16 cellular contexts compared by ENCODE assay signal in the genomic region with DNA sequence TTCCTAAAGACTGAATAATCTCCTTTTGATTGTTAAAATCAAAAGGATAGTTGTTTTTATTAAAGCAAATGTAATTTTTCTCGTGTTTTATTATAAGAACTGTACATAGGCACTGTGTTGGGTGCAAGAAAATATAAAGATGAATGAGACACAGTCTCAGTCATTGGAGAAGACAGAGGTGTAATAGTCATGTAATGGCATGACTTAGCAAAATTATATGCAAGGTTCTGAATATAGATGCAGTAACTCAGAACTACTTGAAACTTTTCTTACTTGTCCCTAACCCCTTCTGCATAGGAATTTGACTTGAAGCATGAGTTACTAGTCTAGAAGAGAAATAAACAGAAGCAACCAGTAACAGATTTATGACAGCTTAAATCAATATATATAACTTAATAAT. TPM values are rescaled to one million over a fixed set of nuclear protein-coding genes. Genes with fewer than 3 reads are reported as not detected.
DNase-seq lines count a peak whose midpoint lies in the region; ATAC-seq, FAIRE-seq and TF ChIP-seq lines count a peak whose summit lies in the region.
"Had no signal": no experiment of that assay in that cellular context is flagged by ENCODE, and none has a peak within 500 bp of the region (broad histone marks: within the 10 kb centered on the region; RNA-seq: fewer than 3 reads in every experiment).

No MANE protein-coding gene starts in this region.

- H3K36me3 ChIP-seq in neural cell (ENCODE audit: insufficient read depth, low read length) (peaks cover 12% of the 10 kb centered on the region), small intestine (ENCODE audit: control insufficient read depth in 2 of 2, insufficient read depth in 2 of 2, low read length in 2 of 2) (peaks cover 21 to 26% of the 10 kb centered on the region in 2 donors), mucosa of descending colon (ENCODE audit: low read depth) (peaks cover 15% of the 10 kb centered on the region)

- H3K9me3 Mint-ChIP-seq in activated T-cell treated with anti-CD3 and anti-CD28 coated beads, Interleukin-2, amount 50 U/mL, for 24 hours = no peaks in the 10 kb centered on the region
- no peaks in the 10 kb centered on the region for H3K9me3 Mint-ChIP-seq in CD4-positive, alpha-beta T cell
- no peaks in the 10 kb centered on the region for H3K9me3 Mint-ChIP-seq in activated CD8-positive, alpha-beta T cell treated with anti-CD3 and anti-CD28 coated beads, Interleukin-2, amount 10 ng/mL, durations not matched to agents 7 days and 5 days (ENCODE audit: insufficient read depth)

- no peaks in the 10 kb centered on the region for H3K9me2 ChIP-seq in neural cell (ENCODE audit: insufficient read depth, low read length)

- no peaks in the 10 kb centered on the region for H3K27me3 ChIP-seq in CD4-positive, alpha-beta T cell (ENCODE audit: control insufficient read depth, insufficient read depth, low read length)
- no peaks in the 10 kb centered on the region for H3K27me3 ChIP-seq in neural cell (ENCODE audit: insufficient read depth, low read depth, low read length)
- H3K27me3 ChIP-seq in small intestine (ENCODE audit: control insufficient read depth in 2 of 2, insufficient read depth in 2 of 2, low read length in 2 of 2) = no peaks in the 10 kb centered on the region
- H3K27me3 ChIP-seq: BLaER1 treated with 17β-estradiol and CSF1 and Interleukin-3, amounts not matched to agents 10 nM and 100 nM had no signal

- POLR2A ChIA-PET in CD4-positive, alpha-beta T cell (lab: Charles Lee) = interaction anchor here (1.3 kb wide), 1 partner anchor 13 kb away, joined by 3 read pairs; no protein-coding TSS in a partner anchor
- POLR2A ChIA-PET in activated CD8-positive, alpha-beta T cell treated with anti-CD3 and anti-CD28 coated beads, Interleukin-2, amount 10 ng/mL, durations not matched to agents 7 days and 5 days (lab: Charles Lee) = no interaction called here

- H3K4me1 ChIP-seq in small intestine (ENCODE audit: control insufficient read depth in 2 of 2, insufficient read depth in 1 of 2, low read depth in 1 of 2, low read length in 1 of 2) = no peaks in the 10 kb centered on the region
- no peaks in the 10 kb centered on the region for H3K4me1 ChIP-seq in mucosa of descending colon (ENCODE audit: low read depth)

- H3K4me1 Mint-ChIP-seq in activated T-cell treated with anti-CD3 and anti-CD28 coated beads, Interleukin-2, amount 50 U/mL, for 24 hours (ENCODE audit: low read depth) = peaks cover 40% of the 10 kb centered on the region
- H3K4me1 Mint-ChIP-seq in CD4-positive, alpha-beta T cell (ENCODE audit: low read depth) = peaks cover 58% of the 10 kb centered on the region
- peaks cover 6% of the 10 kb centered on the region for H3K4me1 Mint-ChIP-seq in activated CD8-positive, alpha-beta T cell treated with anti-CD3 and anti-CD28 coated beads, Interleukin-2, amount 10 ng/mL, durations not matched to agents 7 days and 5 days (ENCODE audit: low read depth)

- no peak for ATAC-seq in CD4-positive, alpha-beta T cell (ENCODE audit: poor library complexity)
- no peak for ATAC-seq in activated CD8-positive, alpha-beta T cell treated with anti-CD3 and anti-CD28 coated beads, Interleukin-2, amount 10 ng/mL, durations not matched to agents 7 days and 5 days
- no peak for ATAC-seq in mucosa of descending colon
- no peak for ATAC-seq in GM21390 (IDR thresholded peaks at IDR 0.05; ENCODE audit: unreplicated experiment)
- ATAC-seq: Panc1 had no signal

- WGBS in small intestine, 3 donors = 59 to 86% (median 67%) methylated on average over 1 of the region's 1 CpG

- H3K9me3 ChIP-seq in CD4-positive, alpha-beta T cell (ENCODE audit: control insufficient read depth, low read length) = no peaks in the 10 kb centered on the region
- no peaks in the 10 kb centered on the region for H3K9me3 ChIP-seq in neural cell (ENCODE audit: low read length)
- H3K9me3 ChIP-seq in small intestine (ENCODE audit: control insufficient read depth, low read depth) = no peaks in the 10 kb centered on the region
- no peaks in the 10 kb centered on the region for H3K9me3 ChIP-seq in mucosa of descending colon
- H3K9me3 ChIP-seq: BLaER1 treated with 17β-estradiol and CSF1 and Interleukin-3, amounts not matched to agents 10 nM and 100 nM had no signal

- FAIRE-seq in small intestine (lab: Jason Lieb, UNC) = no peak

- CTCF ChIA-PET in CD4-positive, alpha-beta T cell (lab: Charles Lee) = interaction anchor here (0.6 kb wide), 1 partner anchor 11 kb away, joined by 3 read pairs; no protein-coding TSS in a partner anchor
- CTCF ChIA-PET in activated CD8-positive, alpha-beta T cell treated with anti-CD3 and anti-CD28 coated beads, Interleukin-2, amount 10 ng/mL, durations not matched to agents 7 days and 5 days (lab: Charles Lee) = interaction anchor here (0.9 to 1.4 kb wide), 2 partner anchors 9 to 13 kb away, joined by 3 to 4 read pairs; no protein-coding TSS in a partner anchor

- H3K27ac Mint-ChIP-seq in activated T-cell treated with anti-CD3 and anti-CD28 coated beads, Interleukin-2, amount 50 U/mL, for 24 hours = peak overlapping the region; percentile 76
- peak overlapping the region; percentile 51 for H3K27ac Mint-ChIP-seq in CD4-positive, alpha-beta T cell
- peak overlapping the region; percentile 61 for H3K27ac Mint-ChIP-seq in activated CD8-positive, alpha-beta T cell treated with anti-CD3 and anti-CD28 coated beads, Interleukin-2, amount 10 ng/mL, durations not matched to agents 7 days and 5 days

- H3K27ac ChIP-seq in CD4-positive, alpha-beta T cell (ENCODE audit: low read depth, low read length) = no peak overlapping the region
- H3K27ac ChIP-seq in neural cell (ENCODE audit: low read length) = peak overlapping the region; percentile 62
- H3K27ac ChIP-seq in small intestine (ENCODE audit: low read depth in 1 of 2, low read length in 1 of 2) = no peak overlapping the region

- H3K9ac ChIP-seq in neural cell (ENCODE audit: low read length) = no peak overlapping the region
- H3K9ac ChIP-seq: BLaER1 treated with 17β-estradiol and CSF1 and Interleukin-3, amounts not matched to agents 10 nM and 100 nM had no signal

- peaks cover 33% of the 10 kb centered on the region for H3K79me2 ChIP-seq in neural cell (replicated peaks; ENCODE audit: insufficient read depth, low read length)

- no peaks in the 10 kb centered on the region for H3K27me3 Mint-ChIP-seq in activated T-cell treated with anti-CD3 and anti-CD28 coated beads, Interleukin-2, amount 50 U/mL, for 24 hours
- no peaks in the 10 kb centered on the region for H3K27me3 Mint-ChIP-seq in CD4-positive, alpha-beta T cell
- H3K27me3 Mint-ChIP-seq in activated CD8-positive, alpha-beta T cell treated with anti-CD3 and anti-CD28 coated beads, Interleukin-2, amount 10 ng/mL, durations not matched to agents 7 days and 5 days (ENCODE audit: low read depth) = no peaks in the 10 kb centered on the region

- no peaks in the 10 kb centered on the region for H3F3A ChIP-seq in neural cell (ENCODE audit: insufficient read depth, low read length, poor library complexity, severe bottlenecking)

- no peak overlapping the region for H3K4me3 ChIP-seq in neural cell (ENCODE audit: low read length)
- no peak overlapping the region for H3K4me3 ChIP-seq in small intestine (ENCODE audit: low read depth in 1 of 2, low read length in 2 of 2)
- H3K4me3 ChIP-seq in mucosa of descending colon = no peak overlapping the region
- H3K4me3 ChIP-seq: BLaER1 treated with 17β-estradiol and CSF1 and Interleukin-3, amounts not matched to agents 10 nM and 100 nM had no signal

- H4K20me1 ChIP-seq in neural cell (ENCODE audit: insufficient read depth) = peaks cover 7% of the 10 kb centered on the region

- no peak for TF ChIP-seq EP300 in neural cell (conservative IDR thresholded peaks at IDR 0.05; ENCODE audit: poor library complexity, severe bottlenecking)

- intact Hi-C loops in CD4-positive, alpha-beta T cell (cut with DNase I, micrococcal nuclease) = no loop called here
- intact Hi-C loops in mucosa of descending colon (cut with DNase I, micrococcal nuclease) = no loop called here

- H3K4me3 Mint-ChIP-seq in activated T-cell treated with anti-CD3 and anti-CD28 coated beads, Interleukin-2, amount 50 U/mL, for 24 hours = no peak overlapping the region
- H3K4me3 Mint-ChIP-seq in CD4-positive, alpha-beta T cell = no peak overlapping the region
- H3K4me3 Mint-ChIP-seq in activated CD8-positive, alpha-beta T cell treated with anti-CD3 and anti-CD28 coated beads, Interleukin-2, amount 10 ng/mL, durations not matched to agents 7 days and 5 days = no peak overlapping the region

- no peak for TF ChIP-seq CTCF in CD4-positive, alpha-beta T cell (IDR thresholded peaks at IDR 0.05)
- TF ChIP-seq CTCF in neural cell (IDR thresholded peaks at IDR 0.05; ENCODE audit: poor library complexity, severe bottlenecking) (no peak), mucosa of descending colon (IDR thresholded peaks at IDR 0.05) (no peak)

- no peak for TF ChIP-seq RAD21 in neural cell (conservative IDR thresholded peaks at IDR 0.05)

- no peak for DNase-seq in activated T-cell treated with anti-CD3 and anti-CD28 coated beads, Interleukin-2, amount 50 U/mL, for 24 hours
- DNase-seq in activated T-cell treated with anti-CD3 and anti-CD28 coated beads, Interleukin-2, amount 50 U/mL, for 1 hour = no peak
- no peak for DNase-seq in CD4-positive, alpha-beta T cell
- no peak for DNase-seq in activated CD8-positive, alpha-beta T cell treated with anti-CD3 and anti-CD28 coated beads, Interleukin-2, amount 10 ng/mL, durations not matched to agents 7 days and 5 days
- DNase-seq in small intestine (no peak), mucosa of descending colon (no peak)
- DNase-seq: DND-41, GOT3, NCI-H1048, NCI-H1436 treated with DMSO at 0.1 percent for 48 hours, NCI-H2029 treated with DMSO at 0.1 percent for 48 hours, NCI-H510A had no signal

- H3K36me3 Mint-ChIP-seq in activated T-cell treated with anti-CD3 and anti-CD28 coated beads, Interleukin-2, amount 50 U/mL, for 24 hours (ENCODE audit: low read depth) = peaks cover 96% of the 10 kb centered on the region
- H3K36me3 Mint-ChIP-seq in CD4-positive, alpha-beta T cell (ENCODE audit: low read depth) = peaks cover 91% of the 10 kb centered on the region
- peaks cover 60% of the 10 kb centered on the region for H3K36me3 Mint-ChIP-seq in activated CD8-positive, alpha-beta T cell treated with anti-CD3 and anti-CD28 coated beads, Interleukin-2, amount 10 ng/mL, durations not matched to agents 7 days and 5 days (ENCODE audit: low read depth)

- H3K4me2 ChIP-seq in neural cell (ENCODE audit: low read length) = no peak overlapping the region
- H3K4me2 ChIP-seq: BLaER1 treated with 17β-estradiol and CSF1 and Interleukin-3, amounts not matched to agents 10 nM and 100 nM had no signal

- no peak overlapping the region for H2AFZ ChIP-seq in neural cell (ENCODE audit: low read depth, low read length)

RNA-seq across cellular contexts. Expression of a gene that starts 14.9 kb away (rescaled TPM):
- 100 to 1,000 TPM; 211 to 227 TPM for total RNA-seq in CD4-positive, alpha-beta T cell
- 100 to 1,000 TPM; 111 to 113 TPM for total RNA-seq in activated CD8-positive, alpha-beta T cell treated with anti-CD3 and anti-CD28 coated beads, Interleukin-2, amount 10 ng/mL, durations not matched to agents 7 days and 5 days
- polyA plus RNA-seq in neural cell = 94.1 and 98.3 TPM in 2 replicates
- 164 and 177 TPM in 2 replicates for polyA minus RNA-seq in neural cell
- 10 to 100 TPM; 57.6 to 87.7 (median 65.7) TPM for polyA plus RNA-seq in small intestine
- 10 to 100 TPM; 81.1 to 85.8 (median 84.4) TPM for total RNA-seq in mucosa of descending colon

RNA-seq across cellular contexts. Expression of a gene that starts 19.7 kb away (rescaled TPM):
- total RNA-seq in CD4-positive, alpha-beta T cell = 10 to 100 TPM; 21.4 to 25.8 TPM
- 10 to 100 TPM; 84.4 to 89.2 TPM for total RNA-seq in activated CD8-positive, alpha-beta T cell treated with anti-CD3 and anti-CD28 coated beads, Interleukin-2, amount 10 ng/mL, durations not matched to agents 7 days and 5 days
- polyA plus RNA-seq in neural cell (143 and 145 TPM in 2 replicates), small intestine (10 to 100 TPM; 12.2 to 55.0 (median 20.1) TPM)
- 71.6 and 85.5 TPM in 2 replicates for polyA minus RNA-seq in neural cell
- total RNA-seq in mucosa of descending colon = 10 to 100 TPM; 31.3 to 94.1 (median 71.1) TPM

RNA-seq across cellular contexts. Expression of a gene that starts 47.2 kb away (rescaled TPM):
- total RNA-seq in CD4-positive, alpha-beta T cell = 100 to 1,000 TPM; 212 to 216 TPM
- 100 to 1,000 TPM; 263 to 277 TPM for total RNA-seq in activated CD8-positive, alpha-beta T cell treated with anti-CD3 and anti-CD28 coated beads, Interleukin-2, amount 10 ng/mL, durations not matched to agents 7 days and 5 days
- polyA plus RNA-seq in neural cell (352 and 379 TPM in 2 replicates), small intestine (100 to 1,000 TPM in 1 of 3 donors, 10 to 100 TPM in 2; 67.8 to 109 (median 70.2) TPM)
- 326 and 344 TPM in 2 replicates for polyA minus RNA-seq in neural cell
- 100 to 1,000 TPM; 139 to 205 (median 170) TPM for total RNA-seq in mucosa of descending colon

RNA-seq across cellular contexts. Expression of a gene that starts 48.1 kb away (rescaled TPM):
- total RNA-seq in CD4-positive, alpha-beta T cell = 10 to 100 TPM in 1 of 2 experiments, 1 to 10 TPM in 1; 9.8 to 10.2 TPM
- 10 to 100 TPM; 85.4 to 91.3 TPM for total RNA-seq in activated CD8-positive, alpha-beta T cell treated with anti-CD3 and anti-CD28 coated beads, Interleukin-2, amount 10 ng/mL, durations not matched to agents 7 days and 5 days
- 104 and 105 TPM in 2 replicates for polyA plus RNA-seq in neural cell
- 42.4 and 49.2 TPM in 2 replicates for polyA minus RNA-seq in neural cell
- polyA plus RNA-seq in small intestine = 10 to 100 TPM; 74.8 to 83.3 (median 77.2) TPM
- total RNA-seq in mucosa of descending colon = 10 to 100 TPM; 51.1 to 65.5 (median 62.0) TPM

RNA-seq across cellular contexts. Expression of a gene that starts 49.1 kb away (rescaled TPM):
- total RNA-seq in CD4-positive, alpha-beta T cell = 100 to 1,000 TPM; 182 to 195 TPM
- total RNA-seq in activated CD8-positive, alpha-beta T cell treated with anti-CD3 and anti-CD28 coated beads, Interleukin-2, amount 10 ng/mL, durations not matched to agents 7 days and 5 days = 10 to 100 TPM; 59.1 to 66.4 TPM
- polyA plus RNA-seq in neural cell (117 and 137 TPM in 2 replicates), small intestine (100 to 1,000 TPM in 2 of 3 donors, 10 to 100 TPM in 1; 81.6 to 250 (median 134) TPM)
- polyA minus RNA-seq in neural cell = 107 and 186 TPM in 2 replicates
- 100 to 1,000 TPM; 286 to 462 (median 400) TPM for total RNA-seq in mucosa of descending colon
